Comparison of ENCODE assay signal across 8 cellular contexts in genomic region chr15:55774113-55774970, GRCh38. TPM values are rescaled to one million over a fixed set of nuclear protein-coding genes. Genes with fewer than 3 reads are reported as not detected.
DNase-seq lines count a peak whose midpoint lies in the region; ATAC-seq, FAIRE-seq and TF ChIP-seq lines count a peak whose summit lies in the region.

No MANE protein-coding gene starts in this region.

- no peak overlapping the region for H3K4me2 ChIP-seq in A549

- TF ChIP-seq EP300 in A549 (IDR thresholded peaks at IDR 0.05) = no peak

- H3K27ac ChIP-seq in A549 = no peak overlapping the region

- ATAC-seq in A549 (peak; percentile 70 to 88), GM18498 (IDR thresholded peaks at IDR 0.05; ENCODE audit: unreplicated experiment) (peak; percentile 61), WTC11 (peak; percentile 89), GM19324 (IDR thresholded peaks at IDR 0.05; ENCODE audit: low FRiP score, unreplicated experiment) (no peak)

- peak in 1 of 2 experiments; percentile 46; a peak in 2 of 5 replicates for TF ChIP-seq RAD21 in A549 (conservative IDR thresholded peaks at IDR 0.05 in 1 of 2, IDR thresholded peaks at IDR 0.05 in 1 of 2)

- POLR2A ChIA-PET in A549 (lab: Yijun Ruan, JAX) = interaction anchor here (0.7 kb wide), 1 partner anchor 80 kb away, joined by 4 read pairs; no protein-coding TSS in a partner anchor
- POLR2A ChIA-PET in WTC11 (lab: Charles Lee) = no interaction called here

- H3K36me3 Mint-ChIP-seq in WTC11 = no peaks in the 10 kb centered on the region
- H3K36me3 Mint-ChIP-seq in nephron (ENCODE audit: low read depth) = no peaks in the 10 kb centered on the region

- H3K4me1 Mint-ChIP-seq in WTC11 = peaks cover 13% of the 10 kb centered on the region
- peaks cover 10% of the 10 kb centered on the region for H3K4me1 Mint-ChIP-seq in nephron

- H3K4me3 ChIP-seq in A549 = no peak overlapping the region
- no peak overlapping the region for H3K4me3 ChIP-seq in Jurkat, Clone E6-1 (ENCODE audit: low read length)

- CTCF ChIA-PET in A549 (lab: Yijun Ruan, JAX) = interaction anchor here (0.5 to 4.4 kb wide), 26 partner anchors 8 to 199 kb away, joined by 3 to 26 read pairs (median 4); no protein-coding TSS in a partner anchor
- CTCF ChIA-PET in WTC11 (lab: Charles Lee) = interaction anchor here (0.6 to 3.9 kb wide), 43 partner anchors 9 to 279 kb away, joined by 3 to 29 read pairs (median 6); no protein-coding TSS in a partner anchor

- DNase-seq in A549 (ENCODE audit: low read depth in 1 of 2, low spot score in 1 of 2) = peak; percentile 60 to 64
- peak; percentile 10 for DNase-seq in Jurkat, Clone E6-1 (ENCODE audit: low read depth, low spot score)
- DNase-seq in WTC11 (ENCODE audit: low spot score) = peak; percentile 84
- peak; percentile 19 for DNase-seq in effector CD8-positive, alpha-beta T cell (lab: John Stamatoyannopoulos, UW)
- DNase-seq in NCI-H345 treated with DMSO at 0.1 percent for 48 hours (lab: John Stamatoyannopoulos, UW; ENCODE audit: unreplicated experiment) = no peak

- H3K4me1 ChIP-seq in A549 = no peaks in the 10 kb centered on the region

- H3K9me3 Mint-ChIP-seq in WTC11 (no peaks in the 10 kb centered on the region), nephron (peaks cover under 1% of the 10 kb centered on the region)

- H3K9me3 ChIP-seq in A549 = no peaks in the 10 kb centered on the region

- 37% methylated on average over 9 of the region's 9 CpGs for WGBS in A549 (ENCODE audit: missing lambda C conversion rate)

- no peak overlapping the region for H3K27ac Mint-ChIP-seq in WTC11
- no peak overlapping the region for H3K27ac Mint-ChIP-seq in nephron

- FAIRE-seq in A549 (lab: Jason Lieb, UNC) = no peak

- peak; percentile 55 for TF ChIP-seq CTCF in A549 (IDR thresholded peaks at IDR 0.05)
- TF ChIP-seq CTCF in WTC11 (IDR thresholded peaks at IDR 0.05) = peak; percentile 83
- peak; percentile 50 to 67 (median 55) for TF ChIP-seq CTCF in nephron (IDR thresholded peaks at IDR 0.05; ENCODE audit: unreplicated experiment in 3 of 3)

- TF ChIP-seq POLR2A in A549 (IDR thresholded peaks at IDR 0.05; ENCODE audit: low read length) = no peak

- H3K4me3 Mint-ChIP-seq in WTC11 (no peak overlapping the region), nephron (no peak overlapping the region)

- H3K27me3 Mint-ChIP-seq in WTC11 (ENCODE audit: low read depth) (peaks cover 18% of the 10 kb centered on the region), nephron (ENCODE audit: low read depth) (peaks cover 16% of the 10 kb centered on the region)

TF ChIP-seq in A549, 52 proteins besides CTCF, POLR2A, EP300 and RAD21:
- no peak for TF ChIP-seq ZFP36 (IDR thresholded peaks at IDR 0.05; ENCODE audit: borderline replicate concordance, partially characterized antibody)
- TF ChIP-seq JUN (IDR thresholded peaks at IDR 0.05) = no peak
- TF ChIP-seq, protein P1, sequence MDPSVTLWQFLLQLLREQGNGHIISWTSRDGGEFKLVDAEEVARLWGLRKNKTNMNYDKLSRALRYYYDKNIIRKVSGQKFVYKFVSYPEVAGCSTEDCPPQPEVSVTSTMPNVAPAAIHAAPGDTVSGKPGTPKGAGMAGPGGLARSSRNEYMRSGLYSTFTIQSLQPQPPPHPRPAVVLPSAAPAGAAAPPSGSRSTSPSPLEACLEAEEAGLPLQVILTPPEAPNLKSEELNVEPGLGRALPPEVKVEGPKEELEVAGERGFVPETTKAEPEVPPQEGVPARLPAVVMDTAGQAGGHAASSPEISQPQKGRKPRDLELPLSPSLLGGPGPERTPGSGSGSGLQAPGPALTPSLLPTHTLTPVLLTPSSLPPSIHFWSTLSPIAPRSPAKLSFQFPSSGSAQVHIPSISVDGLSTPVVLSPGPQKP (IDR thresholded peaks at IDR 0.05; ENCODE audit: low read depth, low read length) = no peak
- no peak for TF ChIP-seq FOSB (CRISPR knock-in tag; IDR thresholded peaks at IDR 0.05)
- TF ChIP-seq, protein P2, sequence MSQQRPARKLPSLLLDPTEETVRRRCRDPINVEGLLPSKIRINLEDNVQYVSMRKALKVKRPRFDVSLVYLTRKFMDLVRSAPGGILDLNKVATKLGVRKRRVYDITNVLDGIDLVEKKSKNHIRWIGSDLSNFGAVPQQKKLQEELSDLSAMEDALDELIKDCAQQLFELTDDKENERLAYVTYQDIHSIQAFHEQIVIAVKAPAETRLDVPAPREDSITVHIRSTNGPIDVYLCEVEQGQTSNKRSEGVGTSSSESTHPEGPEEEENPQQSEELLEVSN (IDR thresholded peaks at IDR 0.05; ENCODE audit: borderline replicate concordance, low read depth) = no peak
- no peak for TF ChIP-seq HOXA7 (CRISPR knock-in tag; IDR thresholded peaks at IDR 0.05)
- no peak for TF ChIP-seq SREBF2 (IDR thresholded peaks at IDR 0.05)
- no peak for TF ChIP-seq RARB (CRISPR knock-in tag; IDR thresholded peaks at IDR 0.05)
- TF ChIP-seq ESRRA (IDR thresholded peaks at IDR 0.05; ENCODE audit: borderline replicate concordance, low read length) = no peak
- TF ChIP-seq RNF2 (IDR thresholded peaks at IDR 0.05; ENCODE audit: borderline replicate concordance, low read depth) = no peak
- TF ChIP-seq CHD2 (IDR thresholded peaks at IDR 0.05; ENCODE audit: low read length, partially characterized antibody) = no peak
- no peak for TF ChIP-seq HOXB5 (CRISPR knock-in tag; IDR thresholded peaks at IDR 0.05)
TF ChIP-seq in A549: peak in this region for 0.

TF ChIP-seq in WTC11, 78 proteins besides CTCF, POLR2A, EP300 and RAD21:
- TF ChIP-seq, protein P3, sequence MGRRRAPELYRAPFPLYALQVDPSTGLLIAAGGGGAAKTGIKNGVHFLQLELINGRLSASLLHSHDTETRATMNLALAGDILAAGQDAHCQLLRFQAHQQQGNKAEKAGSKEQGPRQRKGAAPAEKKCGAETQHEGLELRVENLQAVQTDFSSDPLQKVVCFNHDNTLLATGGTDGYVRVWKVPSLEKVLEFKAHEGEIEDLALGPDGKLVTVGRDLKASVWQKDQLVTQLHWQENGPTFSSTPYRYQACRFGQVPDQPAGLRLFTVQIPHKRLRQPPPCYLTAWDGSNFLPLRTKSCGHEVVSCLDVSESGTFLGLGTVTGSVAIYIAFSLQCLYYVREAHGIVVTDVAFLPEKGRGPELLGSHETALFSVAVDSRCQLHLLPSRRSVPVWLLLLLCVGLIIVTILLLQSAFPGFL (CRISPR knock-in tag; IDR thresholded peaks at IDR 0.05; ENCODE audit: borderline replicate concordance) = no peak

RNA-seq across cellular contexts. Expression of gene PRTG, which starts 31.4 kb away (rescaled TPM):
- polyA plus RNA-seq in A549 (2011; rRNA removed) (8.9 and 10.7 TPM in 2 replicates), A549 (2017; fragmentation: RNase III; extraction: RNeasy Plus Mini Kit Qiagen cat#74134 plus additional on column Dnase treatment) (5.5 to 5.9 TPM (median 5.6 TPM) in 3 replicates)
- 5.1 and 6.5 TPM in 2 replicates for polyA plus RNA-seq in A549 (2012; cell fraction: cytosol; rRNA removed)
- polyA plus RNA-seq in A549 (2012; cell fraction: nucleus; rRNA removed) = 5.2 and 5.9 TPM in 2 replicates
- 13.5 and 14.5 TPM in 2 replicates for polyA minus RNA-seq in A549 (2011; rRNA and poly(A)+ RNA removed)
- 0.73 TPM for polyA plus RNA-seq in Jurkat, Clone E6-1 (2012; ENCODE audit: insufficient read depth, insufficient read length)
- 3.6 to 6.1 TPM (median 6.0 TPM) in 3 replicates for total RNA-seq in WTC11 (2021)

Comparison
In these comparisons a context has a peak if more than half of its experiments do, and no peak if none do; other contexts are left out.
1. Of the 8 proteins assayed by ChIP-seq in both WTC11 and A549: peak only in WTC11: none; only in A549: none; in both: CTCF; in neither: 7.